In the genomic region with DNA sequence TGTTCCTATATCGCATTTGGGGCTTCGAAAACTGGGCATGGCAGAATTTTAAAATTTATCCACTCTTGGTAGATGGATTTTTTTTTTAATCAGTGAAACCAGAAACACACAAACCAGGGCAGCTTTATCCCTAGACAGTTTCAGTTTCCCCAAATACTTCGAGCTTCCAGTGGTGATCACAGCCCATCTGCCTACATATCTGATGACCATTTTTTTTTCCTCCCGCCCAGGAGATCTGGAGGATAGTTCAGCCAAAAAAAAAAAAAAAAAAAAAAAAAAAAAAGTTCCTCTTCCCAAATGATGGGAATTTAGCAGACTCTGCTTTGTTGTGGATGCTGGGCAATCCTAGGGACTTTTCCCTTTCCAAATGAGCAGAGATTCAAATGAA, we compare ENCODE assay signal across 8 cellular contexts. TPM values are rescaled to one million over a fixed set of nuclear protein-coding genes. Genes with fewer than 3 reads are reported as not detected.
DNase-seq lines count a peak whose midpoint lies in the region; ATAC-seq and TF ChIP-seq lines count a peak whose summit lies in the region.

No MANE protein-coding gene starts in this region.

- no peaks in the 10 kb centered on the region for H3K4me1 ChIP-seq in hepatocyte (ENCODE audit: insufficient read depth)

- no peaks in the 10 kb centered on the region for H3K9me2 ChIP-seq in hepatocyte (replicated peaks; ENCODE audit: insufficient read depth)

- peak overlapping the region; percentile 75 for H3K4me2 ChIP-seq in hepatocyte

- H3K27ac Mint-ChIP-seq in HFFc6: peak overlapping the region; percentile 65; the same call in 1 of the 2 replicates
- H3K27ac Mint-ChIP-seq in activated naive CD8-positive, alpha-beta T cell treated with anti-CD3 and anti-CD28 coated beads for 36 hours: no peak overlapping the region
- peak overlapping the region; percentile 89 for H3K27ac Mint-ChIP-seq in stimulated activated memory B cell treated with anti-CD40 and anti-IgM and Interleukin-4, amounts not matched to agents 10 μg/mL and 1 μg/mL and 100 μg/mL, for 72 hours

- TF ChIP-seq CTCF in HFFc6 (IDR thresholded peaks at IDR 0.05) (no peak), hepatocyte (IDR thresholded peaks at IDR 0.05; ENCODE audit: poor library complexity) (no peak), GM10266 (IDR thresholded peaks at IDR 0.05; ENCODE audit: control insufficient read depth, insufficient read depth, low read depth, missing control alignments) (no peak)

- H3K27me3 ChIP-seq in hepatocyte: no peaks in the 10 kb centered on the region

- WGBS in hepatocyte (ENCODE audit: low lambda C conversion rate, missing lambda C conversion rate): 36% methylated on average over 4 of the region's 4 CpGs

- peaks cover 5% of the 10 kb centered on the region; the same call in 1 of the 2 replicates for H3K36me3 Mint-ChIP-seq in HFFc6 (ENCODE audit: low read depth)
- no peaks in the 10 kb centered on the region for H3K36me3 Mint-ChIP-seq in activated naive CD8-positive, alpha-beta T cell treated with anti-CD3 and anti-CD28 coated beads for 36 hours
- peaks cover 6% of the 10 kb centered on the region for H3K36me3 Mint-ChIP-seq in stimulated activated memory B cell treated with anti-CD40 and anti-IgM and Interleukin-4, amounts not matched to agents 10 μg/mL and 1 μg/mL and 100 μg/mL, for 72 hours

- peak overlapping the region; percentile 82 for H2AFZ ChIP-seq in hepatocyte

- peaks cover 2% of the 10 kb centered on the region for H3K27me3 Mint-ChIP-seq in HFFc6 (ENCODE audit: insufficient read depth)
- peaks cover 80% of the 10 kb centered on the region for H3K27me3 Mint-ChIP-seq in activated naive CD8-positive, alpha-beta T cell treated with anti-CD3 and anti-CD28 coated beads for 36 hours
- H3K27me3 Mint-ChIP-seq in stimulated activated memory B cell treated with anti-CD40 and anti-IgM and Interleukin-4, amounts not matched to agents 10 μg/mL and 1 μg/mL and 100 μg/mL, for 72 hours: no peaks in the 10 kb centered on the region

- no peaks in the 10 kb centered on the region for H4K20me1 ChIP-seq in hepatocyte (ENCODE audit: insufficient read depth, poor library complexity, severe bottlenecking)

- DNase-seq in HFFc6: no peak
- no peak for DNase-seq in activated naive CD8-positive, alpha-beta T cell treated with anti-CD3 and anti-CD28 coated beads for 36 hours
- no peak for DNase-seq in hepatocyte (ENCODE audit: low spot score)
- no peak for DNase-seq in mesenteric fat pad (ENCODE audit: low spot score)
- no peak for DNase-seq in mucosa of gallbladder (ENCODE audit: low spot score)
- no peak for DNase-seq in GM10266 (ENCODE audit: extremely low spot score)
- no peak for DNase-seq in NCI-H2196 (lab: John Stamatoyannopoulos, UW; ENCODE audit: unreplicated experiment)

- no peaks in the 10 kb centered on the region for H3K9me3 Mint-ChIP-seq in HFFc6
- no peaks in the 10 kb centered on the region for H3K9me3 Mint-ChIP-seq in activated naive CD8-positive, alpha-beta T cell treated with anti-CD3 and anti-CD28 coated beads for 36 hours
- H3K9me3 Mint-ChIP-seq in stimulated activated memory B cell treated with anti-CD40 and anti-IgM and Interleukin-4, amounts not matched to agents 10 μg/mL and 1 μg/mL and 100 μg/mL, for 72 hours: peaks cover 3% of the 10 kb centered on the region

- peak overlapping the region; percentile 86 for H3K4me3 Mint-ChIP-seq in HFFc6
- peak overlapping the region; percentile 51 for H3K4me3 Mint-ChIP-seq in activated naive CD8-positive, alpha-beta T cell treated with anti-CD3 and anti-CD28 coated beads for 36 hours
- H3K4me3 Mint-ChIP-seq in stimulated activated memory B cell treated with anti-CD40 and anti-IgM and Interleukin-4, amounts not matched to agents 10 μg/mL and 1 μg/mL and 100 μg/mL, for 72 hours: peak overlapping the region; percentile 82

- ATAC-seq in stimulated activated memory B cell treated with anti-CD40 and anti-IgM and Interleukin-4, amounts not matched to agents 10 μg/mL and 1 μg/mL and 100 μg/mL, for 72 hours: no peak

- H3K79me2 ChIP-seq in hepatocyte: peaks cover 39% of the 10 kb centered on the region

- H3K27ac ChIP-seq in hepatocyte: peak overlapping the region; percentile 99

- H3K36me3 ChIP-seq in hepatocyte (replicated peaks; ENCODE audit: insufficient read depth, low read depth): no peaks in the 10 kb centered on the region

- H3K4me3 ChIP-seq in hepatocyte: no peak overlapping the region

- H3K4me1 Mint-ChIP-seq in HFFc6 (ENCODE audit: low read depth): peaks cover 17% of the 10 kb centered on the region
- H3K4me1 Mint-ChIP-seq in activated naive CD8-positive, alpha-beta T cell treated with anti-CD3 and anti-CD28 coated beads for 36 hours: peaks cover 13% of the 10 kb centered on the region
- H3K4me1 Mint-ChIP-seq in stimulated activated memory B cell treated with anti-CD40 and anti-IgM and Interleukin-4, amounts not matched to agents 10 μg/mL and 1 μg/mL and 100 μg/mL, for 72 hours: peaks cover 66% of the 10 kb centered on the region

- no peaks in the 10 kb centered on the region for H3K9me3 ChIP-seq in hepatocyte (ENCODE audit: low read depth)

RNA-seq across cellular contexts. Expression of gene TBC1D9, which starts 1.0 kb away (rescaled TPM):
- total RNA-seq in HFFc6 (2021; fragmentation: NEBNext Ultra II Directional; extraction: Animal tissue kit (Norgen Biotek cat#: 25700)): 10 to 100 TPM; 16.3 to 18.8 (median 18.1) TPM
- total RNA-seq in activated naive CD8-positive, alpha-beta T cell treated with anti-CD3 and anti-CD28 coated beads for 36 hours: under 1 TPM; 0.04 to 0.06 TPM
- total RNA-seq in hepatocyte: 32.8 and 35.6 TPM in 2 replicates
- 10.0 and 10.5 TPM in 2 replicates for polyA plus RNA-seq in hepatocyte
- total RNA-seq in mesenteric fat pad: 55.5 TPM
- total RNA-seq in mucosa of gallbladder: 36.9 TPM

Comparison
In these comparisons a context has a peak if more than half of its experiments do, and no peak if none do; other contexts are left out.
1. RNA of gene TBC1D9, which starts 1.0 kb away (total RNA-seq): 55.5 TPM in mesenteric fat pad (single experiment), 36.9 TPM in mucosa of gallbladder (single experiment), 32.8 to 35.6 TPM in hepatocyte and 16.3 to 18.8 TPM in HFFc6; 0.04 to 0.06 TPM in activated naive CD8-positive, alpha-beta T cell treated with anti-CD3 and anti-CD28 coated beads for 36 hours; every median in the first group is over 10 times any median in the second.
2. Peak in every context shown above with its lines, with median percentiles within 50 percentile points of each other: H3K4me3 Mint-ChIP-seq.